Comparison of ENCODE assay signal across 22 cellular contexts in the genomic region with DNA sequence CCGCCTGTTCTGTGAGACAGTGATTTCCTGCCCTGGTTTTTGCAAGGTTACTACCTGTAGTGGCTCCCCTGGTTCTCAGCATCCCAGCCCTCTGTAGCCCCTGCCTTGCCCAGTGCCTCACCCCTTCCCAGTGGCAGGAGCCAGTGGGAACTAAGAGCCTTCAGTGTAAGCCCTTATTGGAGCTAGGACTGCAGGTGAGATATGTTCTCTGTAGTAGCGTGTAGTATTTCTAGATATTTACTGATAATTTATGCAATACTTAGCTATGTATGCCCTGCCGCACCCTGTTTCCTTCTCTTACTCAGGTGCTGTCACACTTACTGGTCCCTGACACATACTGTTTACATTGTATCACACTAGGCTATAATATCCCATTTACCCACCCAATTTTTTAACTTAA.
"Had no signal": no experiment of that assay in that cellular context is flagged by ENCODE, and none has a peak within 500 bp of the region (broad histone marks: within the 10 kb centered on the region; RNA-seq: fewer than 3 reads in every experiment).

No MANE protein-coding gene starts in this region.

- H3K36me3 ChIP-seq: adrenal gland, heart right ventricle, lower lobe of right lung, neutrophil, spleen, suprapubic skin had no signal

- ATAC-seq: effector memory CD8-positive, alpha-beta T cell; heart right ventricle; right cardiac atrium; T-helper 17 cell had no signal

- H3K4me3 Mint-ChIP-seq: activated B cell treated with CpG ODN at 0.5 μM for 24 hours; activated naive CD4-positive, alpha-beta T cell treated with anti-CD3 and anti-CD28 coated beads, Interleukin-2, amount 10 ng/mL, durations not matched to agents 7 days and 5 days; effector memory CD8-positive, alpha-beta T cell; T-helper 17 cell had no signal

- H3K9me3 ChIP-seq: adrenal gland, heart right ventricle, lower lobe of right lung, neutrophil, spleen, suprapubic skin had no signal

- H3K4me3 ChIP-seq: adrenal gland, coronary artery, heart right ventricle, lower lobe of right lung, spleen, suprapubic skin had no signal

- H3K9me3 Mint-ChIP-seq: activated B cell treated with CpG ODN at 0.5 μM for 24 hours; activated naive CD4-positive, alpha-beta T cell treated with anti-CD3 and anti-CD28 coated beads, Interleukin-2, amount 10 ng/mL, durations not matched to agents 7 days and 5 days; activated T-helper 2 cell treated with anti-CD3 and anti-CD28 coated beads, Interferon-gamma antibody, Interleukin-2, Interleukin-4, amounts not matched to agents 10 μg/mL and 5 μg/mL and 100 μg/mL, durations not matched to agents 14 hours and 24 hours and 36 hours; effector memory CD8-positive, alpha-beta T cell; naive B cell had no signal

- H3K27ac Mint-ChIP-seq: activated B cell treated with CpG ODN at 0.5 μM for 24 hours; activated naive CD4-positive, alpha-beta T cell treated with anti-CD3 and anti-CD28 coated beads, Interleukin-2, amount 10 ng/mL, durations not matched to agents 7 days and 5 days; activated T-helper 2 cell treated with anti-CD3 and anti-CD28 coated beads, Interferon-gamma antibody, Interleukin-2, Interleukin-4, amounts not matched to agents 10 μg/mL and 5 μg/mL and 100 μg/mL, durations not matched to agents 14 hours and 24 hours and 36 hours; effector memory CD8-positive, alpha-beta T cell had no signal

- H3K27ac ChIP-seq: adrenal gland, coronary artery, heart right ventricle, lower lobe of right lung, neutrophil, spleen, suprapubic skin had no signal

- H3K27me3 ChIP-seq: adrenal gland, suprapubic skin had no signal

- H3K36me3 Mint-ChIP-seq: activated naive CD4-positive, alpha-beta T cell treated with anti-CD3 and anti-CD28 coated beads, Interleukin-2, amount 10 ng/mL, durations not matched to agents 7 days and 5 days had no signal

- DNase-seq: activated B cell treated with CpG ODN at 0.5 μM for 24 hours; activated CD4-positive, alpha-beta T cell treated with anti-CD3 and anti-CD28 coated beads, Interleukin-2, amount 50 U/mL, for 1 hour; activated naive CD4-positive, alpha-beta T cell treated with anti-CD3 and anti-CD28 coated beads, Interleukin-2, amount 10 ng/mL, durations not matched to agents 7 days and 5 days; activated T-cell treated with anti-CD3 and anti-CD28 coated beads for 4 hours; adrenal gland; central memory CD4-positive, alpha-beta T cell; effector memory CD8-positive, alpha-beta T cell; foreskin melanocyte; heart right ventricle; lower lobe of right lung; midbrain; naive B cell; posterior cingulate gyrus; right cardiac atrium; spleen; stimulated activated CD4-positive, alpha-beta T cell treated with anti-CD3 and anti-CD28 coated beads, Interleukin-1b, Interleukin-23, amount 100 ng/mL, for 48 hours; stimulated activated naive CD4-positive, alpha-beta T cell; T-helper 17 cell had no signal
